ENCODE assay signal across 8 cellular contexts in genomic region chr16:3264137-3265036, GRCh38. TPM values are rescaled to one million over a fixed set of nuclear protein-coding genes. Genes with fewer than 3 reads are reported as not detected.
A peak's percentile ranks its signal among the peaks of the same experiment; 100 is the strongest.
DNase-seq lines count a peak whose midpoint lies in the region; ATAC-seq and TF ChIP-seq lines count a peak whose summit lies in the region.

No MANE protein-coding gene starts in this region.

- H3K4me3 ChIP-seq in endocrine pancreas (ENCODE audit: control insufficient read depth, insufficient read depth, low read length), result peak overlapping the region; percentile 22
- H3K4me3 ChIP-seq in mesodermal cell (ENCODE audit: extremely low read depth, insufficient read depth, low read length, poor library complexity, severe bottlenecking), result peak overlapping the region; percentile 56

- H3K4me3 Mint-ChIP-seq in activated CD8-positive, alpha-beta memory T cell treated with anti-CD3 and anti-CD28 coated beads, Interleukin-2, amount 10 ng/mL, durations not matched to agents 7 days and 5 days, result peak overlapping the region; percentile 87

- peak; percentile 92 for ATAC-seq in activated CD8-positive, alpha-beta memory T cell treated with anti-CD3 and anti-CD28 coated beads, Interleukin-2, amount 10 ng/mL, durations not matched to agents 7 days and 5 days

- TF ChIP-seq CTCF in GM20000 (IDR thresholded peaks at IDR 0.05; ENCODE audit: extremely low read depth, missing control alignments), result peak; percentile 18

- H3K36me3 Mint-ChIP-seq in activated CD8-positive, alpha-beta memory T cell treated with anti-CD3 and anti-CD28 coated beads, Interleukin-2, amount 10 ng/mL, durations not matched to agents 7 days and 5 days, result peaks cover 42% of the 10 kb centered on the region

- H3K4me1 ChIP-seq in endocrine pancreas (ENCODE audit: control insufficient read depth, insufficient read depth, low read length) (no peaks in the 10 kb centered on the region), mesodermal cell (ENCODE audit: control insufficient read depth, insufficient read depth, low read length, poor library complexity, severe bottlenecking) (no peaks in the 10 kb centered on the region)

- DNase-seq in COR-L47 (lab: John Stamatoyannopoulos, UW), result peak; percentile 97
- peak; percentile 98 for DNase-seq in GM20000 (ENCODE audit: low spot score)
- peak; percentile 98 for DNase-seq in HT1080 (ENCODE audit: low read depth)
- DNase-seq in NOMO-1 (lab: John Stamatoyannopoulos, UW; ENCODE audit: unreplicated experiment in 2 of 2), result peak; percentile 92 to 93
- peak; percentile 99 for DNase-seq in activated CD8-positive, alpha-beta memory T cell treated with anti-CD3 and anti-CD28 coated beads, Interleukin-2, amount 10 ng/mL, durations not matched to agents 7 days and 5 days
- peak; percentile 91 to 98 for DNase-seq in stimulated activated CD8-positive, alpha-beta memory T cell treated with anti-CD3 and anti-CD28 coated beads, Interleukin-15, amount 100 ng/mL, for 4 hours (ENCODE audit: low read depth in 2 of 2)

- H3K9ac ChIP-seq in endocrine pancreas (ENCODE audit: control insufficient read depth, insufficient read depth, low read length), result peak overlapping the region; percentile 92

- H3K9me3 ChIP-seq in endocrine pancreas (ENCODE audit: control insufficient read depth, low read length) (no peaks in the 10 kb centered on the region), mesodermal cell (ENCODE audit: control insufficient read depth, low read length) (peaks cover 5% of the 10 kb centered on the region)

- no peaks in the 10 kb centered on the region for H3K36me3 ChIP-seq in endocrine pancreas (ENCODE audit: control insufficient read depth, insufficient read depth, low read length)
- no peaks in the 10 kb centered on the region for H3K36me3 ChIP-seq in mesodermal cell (ENCODE audit: control insufficient read depth, insufficient read depth, low read length)

- peaks cover 3% of the 10 kb centered on the region for H3K9me3 Mint-ChIP-seq in activated CD8-positive, alpha-beta memory T cell treated with anti-CD3 and anti-CD28 coated beads, Interleukin-2, amount 10 ng/mL, durations not matched to agents 7 days and 5 days (ENCODE audit: low read depth)

- CTCF ChIA-PET in activated CD8-positive, alpha-beta memory T cell treated with anti-CD3 and anti-CD28 coated beads, Interleukin-2, amount 10 ng/mL, durations not matched to agents 7 days and 5 days (lab: Charles Lee), result interaction anchor here (1.0 to 5.6 kb wide), 5 partner anchors 19 to 257 kb away, joined by 3 to 44 read pairs (median 3); partner anchors contain the start of genes ZNF174, ZNF263 and ZSCAN32

- peak overlapping the region; percentile 98 for H3K27ac Mint-ChIP-seq in activated CD8-positive, alpha-beta memory T cell treated with anti-CD3 and anti-CD28 coated beads, Interleukin-2, amount 10 ng/mL, durations not matched to agents 7 days and 5 days

- peak overlapping the region; percentile 62 for H3K27ac ChIP-seq in mesodermal cell (ENCODE audit: low read depth, low read length, severe bottlenecking)

- no peaks in the 10 kb centered on the region for H3K27me3 ChIP-seq in endocrine pancreas (ENCODE audit: control insufficient read depth, insufficient read depth, low read length)

- H3K4me1 Mint-ChIP-seq in activated CD8-positive, alpha-beta memory T cell treated with anti-CD3 and anti-CD28 coated beads, Interleukin-2, amount 10 ng/mL, durations not matched to agents 7 days and 5 days, result peaks cover 31% of the 10 kb centered on the region

- WGBS in mesodermal cell (ENCODE audit: insufficient coverage in 2 of 2), 2 experiments, result 10 to 16% methylated on average over 65 to 74 of the region's 77 CpGs

- H3K27me3 Mint-ChIP-seq in activated CD8-positive, alpha-beta memory T cell treated with anti-CD3 and anti-CD28 coated beads, Interleukin-2, amount 10 ng/mL, durations not matched to agents 7 days and 5 days, result no peaks in the 10 kb centered on the region

RNA-seq across cellular contexts. Expression of gene MEFV, which starts 8.0 kb away (rescaled TPM):
- total RNA-seq in HT1080 (2014; rRNA removed; shearing (Covaris generic)), result 0.03 TPM in 1 of 2 replicates, not detected in the other
- not detected in 2 replicates for polyA plus RNA-seq in HT1080 (2015; cell fraction: cytosol; rRNA removed)
- polyA plus RNA-seq in HT1080 (2015; cell fraction: nucleus; rRNA removed), result not detected in 2 replicates
- total RNA-seq in activated CD8-positive, alpha-beta memory T cell treated with anti-CD3 and anti-CD28 coated beads, Interleukin-2, amount 10 ng/mL, durations not matched to agents 7 days and 5 days, result under 1 TPM; 0.07 to 0.09 TPM
- not detected for polyA plus RNA-seq in mesodermal cell (2013, experiment 1 of 2)
- polyA plus RNA-seq in mesodermal cell (2013, experiment 2 of 2), result not detected

RNA-seq across cellular contexts. Expression of gene ZNF263, which starts 18.9 kb away (rescaled TPM):
- total RNA-seq in HT1080 (2014; rRNA removed; shearing (Covaris generic)), result 38.8 and 39.1 TPM in 2 replicates
- 26.8 and 30.2 TPM in 2 replicates for polyA plus RNA-seq in HT1080 (2015; cell fraction: cytosol; rRNA removed)
- polyA plus RNA-seq in HT1080 (2015; cell fraction: nucleus; rRNA removed), result 35.6 and 38.7 TPM in 2 replicates
- 10 to 100 TPM; 21.5 to 25.6 TPM for total RNA-seq in activated CD8-positive, alpha-beta memory T cell treated with anti-CD3 and anti-CD28 coated beads, Interleukin-2, amount 10 ng/mL, durations not matched to agents 7 days and 5 days
- 26.1 TPM for polyA plus RNA-seq in mesodermal cell (2013, experiment 1 of 2)
- polyA plus RNA-seq in mesodermal cell (2013, experiment 2 of 2), result 25.0 TPM

RNA-seq across cellular contexts. Expression of gene ZNF200, which starts 29.4 kb away (rescaled TPM):
- 12.5 and 13.2 TPM in 2 replicates for total RNA-seq in HT1080 (2014; rRNA removed; shearing (Covaris generic))
- 6.5 and 7.2 TPM in 2 replicates for polyA plus RNA-seq in HT1080 (2015; cell fraction: cytosol; rRNA removed)
- polyA plus RNA-seq in HT1080 (2015; cell fraction: nucleus; rRNA removed), result 18.6 and 21.2 TPM in 2 replicates
- total RNA-seq in activated CD8-positive, alpha-beta memory T cell treated with anti-CD3 and anti-CD28 coated beads, Interleukin-2, amount 10 ng/mL, durations not matched to agents 7 days and 5 days, result 10 to 100 TPM; 12.3 to 12.9 TPM
- polyA plus RNA-seq in mesodermal cell (2013, experiment 1 of 2), result 7.9 TPM
- polyA plus RNA-seq in mesodermal cell (2013, experiment 2 of 2), result 7.7 TPM

RNA-seq across cellular contexts. Expression of gene TIGD7, which starts 40.8 kb away (rescaled TPM):
- total RNA-seq in HT1080 (2014; rRNA removed; shearing (Covaris generic)), result 2.8 and 3.1 TPM in 2 replicates
- 2.4 and 4.1 TPM in 2 replicates for polyA plus RNA-seq in HT1080 (2015; cell fraction: cytosol; rRNA removed)
- 4.5 and 11.7 TPM in 2 replicates for polyA plus RNA-seq in HT1080 (2015; cell fraction: nucleus; rRNA removed)
- total RNA-seq in activated CD8-positive, alpha-beta memory T cell treated with anti-CD3 and anti-CD28 coated beads, Interleukin-2, amount 10 ng/mL, durations not matched to agents 7 days and 5 days, result 1 to 10 TPM; 4.8 to 6.7 TPM
- polyA plus RNA-seq in mesodermal cell (2013, experiment 1 of 2), result 1.8 TPM
- polyA plus RNA-seq in mesodermal cell (2013, experiment 2 of 2), result 3.4 TPM

RNA-seq across cellular contexts. Expression of gene ZNF75A, which starts 40.9 kb away (rescaled TPM):
- 12.2 and 16.9 TPM in 2 replicates for total RNA-seq in HT1080 (2014; rRNA removed; shearing (Covaris generic))
- polyA plus RNA-seq in HT1080 (2015; cell fraction: cytosol; rRNA removed), result 9.3 and 11.9 TPM in 2 replicates
- polyA plus RNA-seq in HT1080 (2015; cell fraction: nucleus; rRNA removed), result 38.4 and 43.3 TPM in 2 replicates
- 10 to 100 TPM; 37.5 to 38.4 TPM for total RNA-seq in activated CD8-positive, alpha-beta memory T cell treated with anti-CD3 and anti-CD28 coated beads, Interleukin-2, amount 10 ng/mL, durations not matched to agents 7 days and 5 days
- polyA plus RNA-seq in mesodermal cell (2013, experiment 1 of 2), result 15.8 TPM
- 18.4 TPM for polyA plus RNA-seq in mesodermal cell (2013, experiment 2 of 2)

Comparison
In these comparisons a context has a peak if more than half of its experiments do, and no peak if none do; other contexts are left out.
1. Peak in every context shown above with its lines: DNase-seq, ATAC-seq, H3K4me3 ChIP-seq and H3K27ac ChIP-seq.